22 cellular contexts compared by ENCODE assay signal in genomic region chr20:10362674-10363073, GRCh38.
DNase-seq lines count a peak whose midpoint lies in the region; ATAC-seq lines count a peak whose summit lies in the region.
"Had no signal": no experiment of that assay in that cellular context is flagged by ENCODE, and none has a peak within 500 bp of the region (broad histone marks: within the 10 kb centered on the region; RNA-seq: fewer than 3 reads in every experiment).

No MANE protein-coding gene starts in this region.

- no peak overlapping the region for H3K27ac Mint-ChIP-seq in activated CD4-positive, alpha-beta memory T cell treated with anti-CD3 and anti-CD28 coated beads for 36 hours
- H3K27ac Mint-ChIP-seq: mesothelial cell of epicardium had no signal

- in situ Hi-C loops in G401 (cut with HindIII; ENCODE audit: low sequenced_read_pairs): no loop called here

- no peaks in the 10 kb centered on the region for H3K36me3 Mint-ChIP-seq in activated CD4-positive, alpha-beta memory T cell treated with anti-CD3 and anti-CD28 coated beads for 36 hours
- H3K36me3 Mint-ChIP-seq: mesothelial cell of epicardium had no signal

- no peaks in the 10 kb centered on the region for H3K9me3 Mint-ChIP-seq in activated CD4-positive, alpha-beta memory T cell treated with anti-CD3 and anti-CD28 coated beads for 36 hours

- peaks cover 2% of the 10 kb centered on the region for H3K27me3 Mint-ChIP-seq in activated CD4-positive, alpha-beta memory T cell treated with anti-CD3 and anti-CD28 coated beads for 36 hours

- CTCF ChIA-PET in activated CD4-positive, alpha-beta memory T cell treated with anti-CD3 and anti-CD28 coated beads for 36 hours (lab: Charles Lee): no interaction called here

- POLR2A ChIA-PET in activated CD4-positive, alpha-beta memory T cell treated with anti-CD3 and anti-CD28 coated beads for 36 hours (lab: Charles Lee): no interaction called here

- H3K4me1 Mint-ChIP-seq in activated CD4-positive, alpha-beta memory T cell treated with anti-CD3 and anti-CD28 coated beads for 36 hours (ENCODE audit: low read depth): no peaks in the 10 kb centered on the region

- intact Hi-C loops in activated CD4-positive, alpha-beta memory T cell treated with anti-CD3 and anti-CD28 coated beads for 36 hours (cut with micrococcal nuclease): no loop called here

- no peak overlapping the region for H3K4me3 Mint-ChIP-seq in activated CD4-positive, alpha-beta memory T cell treated with anti-CD3 and anti-CD28 coated beads for 36 hours
- H3K4me3 Mint-ChIP-seq: mesothelial cell of epicardium had no signal

- no peak for DNase-seq in G401 (ENCODE audit: low spot score)
- DNase-seq in activated CD4-positive, alpha-beta memory T cell treated with anti-CD3 and anti-CD28 coated beads for 36 hours: no peak
- DNase-seq in DMS79 (lab: John Stamatoyannopoulos, UW): no peak
- DNase-seq: activated gamma-delta T cell; amygdala; caudate nucleus; DMS79 treated with DMSO at 0.1 percent for 48 hours; erythroblast; left colon; MV-4-11; NCI-H1930; NCI-H446; stimulated activated CD4-positive, alpha-beta T cell treated with anti-CD3 and anti-CD28 coated beads, Interleukin-4, amount 100 ng/mL, for 1 hour; upper lobe of right lung had no signal

- ATAC-seq in GM18502 (IDR thresholded peaks at IDR 0.05; ENCODE audit: poor library complexity, unreplicated experiment) (peak; percentile 58), GM19395 (IDR thresholded peaks at IDR 0.05; ENCODE audit: unreplicated experiment) (peak; percentile 84), HG02623 (IDR thresholded peaks at IDR 0.05; ENCODE audit: unreplicated experiment) (peak; percentile 55), HG03159 (IDR thresholded peaks at IDR 0.05; ENCODE audit: unreplicated experiment) (peak; percentile 75), HG02588 (IDR thresholded peaks at IDR 0.05; ENCODE audit: unreplicated experiment) (no peak)
- ATAC-seq: gastroesophageal sphincter, left colon, SK-N-SH treated with all-trans-retinoic acid at 6 μM for 48 hours, upper lobe of right lung had no signal
